1 cellular context compared by ENCODE assay signal in genomic region chr16:31473300-31474052, GRCh38.
TF ChIP-seq lines count a peak whose summit lies in the region.

No MANE protein-coding gene starts in this region.

TF ChIP-seq in WTC11, 78 proteins besides CTCF, POLR2A, EP300 and RAD21 (continued from another document):
- TF ChIP-seq ZNF281 (CRISPR knock-in tag; IDR thresholded peaks at IDR 0.05) (no peak), SP1 (CRISPR knock-in tag; conservative IDR thresholded peaks at IDR 0.05) (no peak), CREB1 (CRISPR knock-in tag; IDR thresholded peaks at IDR 0.05) (no peak), MXD4 (CRISPR knock-in tag; IDR thresholded peaks at IDR 0.05; ENCODE audit: borderline replicate concordance) (no peak), JUN (CRISPR knock-in tag; IDR thresholded peaks at IDR 0.05) (no peak), CREM (CRISPR knock-in tag; IDR thresholded peaks at IDR 0.05) (no peak), KAT7 (CRISPR knock-in tag; IDR thresholded peaks at IDR 0.05; ENCODE audit: borderline replicate concordance) (no peak), HMGA2 (CRISPR knock-in tag; IDR thresholded peaks at IDR 0.05) (no peak), PRRX2 (CRISPR knock-in tag; IDR thresholded peaks at IDR 0.05) (no peak), STAT6 (CRISPR knock-in tag; conservative IDR thresholded peaks at IDR 0.05; ENCODE audit: low read depth) (no peak)
